In the genomic region with DNA sequence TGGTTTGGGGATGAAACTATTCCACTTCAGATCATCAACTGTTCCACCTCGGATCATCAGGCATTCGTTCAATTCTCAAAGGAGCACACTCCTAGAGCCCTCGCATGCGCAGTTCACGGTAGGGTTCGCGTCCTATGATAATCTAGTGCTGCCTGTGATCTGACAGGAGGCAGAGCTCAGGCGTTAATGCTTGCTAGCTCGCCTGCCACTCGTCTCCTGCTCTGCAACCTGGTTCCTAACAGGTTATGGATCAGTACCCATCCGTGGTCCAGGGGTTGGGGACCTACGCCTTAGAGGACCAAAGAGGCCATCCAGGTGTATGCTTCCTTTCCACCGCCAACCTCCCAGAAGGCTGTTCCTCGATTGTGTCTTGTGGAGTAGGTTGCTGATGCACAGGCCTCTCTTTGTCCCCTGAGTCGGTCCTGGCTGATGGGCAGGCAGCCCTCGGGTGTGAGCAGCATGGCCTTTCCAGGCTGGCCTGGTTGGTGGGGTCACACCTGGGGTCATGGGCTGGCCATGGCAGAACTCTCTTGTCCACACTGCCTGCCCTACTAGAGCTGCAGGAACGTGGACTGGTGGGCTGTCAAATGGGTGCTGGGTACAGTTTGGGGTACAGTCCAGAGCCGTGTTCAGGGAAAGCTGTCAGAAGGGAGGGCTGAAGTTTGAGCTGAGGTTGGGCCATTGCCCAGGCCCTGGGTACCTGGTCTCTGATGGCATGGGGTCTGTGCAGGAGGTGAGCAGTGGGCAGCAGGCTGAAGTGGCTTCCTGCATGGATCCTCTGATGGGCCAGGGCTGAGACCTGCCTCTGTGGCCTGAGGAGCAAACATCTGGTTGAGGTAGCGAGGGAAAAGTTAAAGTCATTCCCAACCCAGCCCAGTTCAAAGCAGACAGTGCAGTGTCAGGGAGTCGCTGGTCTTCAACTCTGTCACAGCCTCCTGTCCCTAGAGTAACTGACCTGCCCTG, we compare ENCODE assay signal across 13 cellular contexts. TPM values are rescaled to one million over a fixed set of nuclear protein-coding genes. Genes with fewer than 3 reads are reported as not detected.
DNase-seq lines count a peak whose midpoint lies in the region; ATAC-seq, FAIRE-seq and TF ChIP-seq lines count a peak whose summit lies in the region.
"Had no signal": no experiment of that assay in that cellular context is flagged by ENCODE, and none has a peak within 500 bp of the region (broad histone marks: within the 10 kb centered on the region; RNA-seq: fewer than 3 reads in every experiment).

No MANE protein-coding gene starts in this region.

- CTCF ChIA-PET in A673 (lab: Charles Lee), result no interaction called here
- CTCF ChIA-PET in K562 (lab: Yijun Ruan, JAX; ENCODE audit: low intra/inter-chr PET ratio), result no interaction called here

- no peaks in the 10 kb centered on the region for H3K9me1 ChIP-seq in K562 (ENCODE audit: control insufficient read depth, insufficient read depth, low read length)

- H3K27me3 ChIP-seq in A673 (replicated peaks; ENCODE audit: insufficient read depth, low read depth, low read length, poor library complexity), result no peaks in the 10 kb centered on the region
- H3K27me3 ChIP-seq in K562 (ENCODE audit: control insufficient read depth in 2 of 2, insufficient read depth in 2 of 2, low read length in 2 of 2), result peaks cover 5 to 67% of the 10 kb centered on the region in 2 experiments; a peak in 3 of 5 replicates
- H3K27me3 ChIP-seq in mesenchymal stem cell (ENCODE audit: control insufficient read depth in 1 of 2, insufficient read depth in 1 of 2, low read length in 2 of 2), result peaks cover 0 to 3% of the 10 kb centered on the region in 2 experiments
- H3K27me3 ChIP-seq in gastrocnemius medialis, result no peaks in the 10 kb centered on the region

- TF ChIP-seq CTCF in A673 (conservative IDR thresholded peaks at IDR 0.05; ENCODE audit: low read depth, low read length) (no peak), K562 (IDR thresholded peaks at IDR 0.05 in 2 of 3, conservative IDR thresholded peaks at IDR 0.05 in 1 of 3; ENCODE audit: insufficient read depth in 2 of 3, low read depth in 1 of 3, low read length in 3 of 3) (no peak), gastrocnemius medialis (IDR thresholded peaks at IDR 0.05 in 4 of 5, conservative IDR thresholded peaks at IDR 0.05 in 1 of 5) (no peak)

- DNase-seq in A673 (ENCODE audit: low spot score) (no peak), K562 (ENCODE audit: extremely low read depth in 1 of 4, low spot score in 3 of 4) (no peak), mesenchymal stem cell (no peak), gastrocnemius medialis (no peak), COLO829 (ENCODE audit: low spot score) (no peak), SK-N-DZ (ENCODE audit: low spot score) (no peak)
- DNase-seq: activated CD8-positive, alpha-beta T cell treated with anti-CD3 and anti-CD28 coated beads for 36 hours; activated naive CD4-positive, alpha-beta T cell; NCI-H2081; NCI-H69; SHP77 treated with DMSO at 0.1 percent for 48 hours had no signal

- no peak overlapping the region for H2BK120ac ChIP-seq in mesenchymal stem cell (ENCODE audit: low read depth, low read length)

- H3K4me1 ChIP-seq in A673 (ENCODE audit: insufficient read depth, low read length, poor library complexity, severe bottlenecking), result peaks cover 7% of the 10 kb centered on the region
- H3K4me1 ChIP-seq in K562 (replicated peaks in 1 of 2; ENCODE audit: control insufficient read depth in 2 of 2, insufficient read depth in 2 of 2, low read length in 2 of 2), result peaks cover 0 to 10% of the 10 kb centered on the region in 2 experiments; a peak in 2 of 5 replicates
- peaks cover 22% of the 10 kb centered on the region for H3K4me1 ChIP-seq in mesenchymal stem cell (ENCODE audit: control insufficient read depth, insufficient read depth, low read depth, low read length)
- H3K4me1 ChIP-seq in gastrocnemius medialis, result peaks cover 28 to 40% of the 10 kb centered on the region in 2 donors

- H4K20me1 ChIP-seq in K562 (replicated peaks; ENCODE audit: control insufficient read depth, insufficient read depth, low read length), result no peaks in the 10 kb centered on the region

- H3K9me3 ChIP-seq in A673 (ENCODE audit: low read depth, low read length, poor library complexity, severe bottlenecking) (no peaks in the 10 kb centered on the region), K562 (replicated peaks; ENCODE audit: control insufficient read depth, insufficient read depth, low read depth, low read length) (no peaks in the 10 kb centered on the region), mesenchymal stem cell (ENCODE audit: control insufficient read depth, low read length) (no peaks in the 10 kb centered on the region), gastrocnemius medialis (no peaks in the 10 kb centered on the region)

- peak overlapping the region in 1 of 2 experiments; percentile 33 for H2BK12ac ChIP-seq in mesenchymal stem cell (ENCODE audit: low read length in 2 of 2)

- intact Hi-C loops in A673 (cut with micrococcal nuclease; ENCODE audit: unreplicated experiment) (no loop called here), K562 (cut with micrococcal nuclease) (no loop called here), gastrocnemius medialis (cut with DNase I; ENCODE audit: low total_unique reads) (no loop called here)

- H2BK15ac ChIP-seq in mesenchymal stem cell (ENCODE audit: low read depth, poor library complexity, severe bottlenecking), result no peak overlapping the region

- no peaks in the 10 kb centered on the region for H3K79me2 ChIP-seq in K562 (ENCODE audit: control insufficient read depth, insufficient read depth, low read length)

- no peak for FAIRE-seq in K562 (lab: Jason Lieb, UNC)

- H3K27ac ChIP-seq in A673 (ENCODE audit: low read depth, low read length, poor library complexity, severe bottlenecking), result peak overlapping the region; percentile 35
- no peak overlapping the region for H3K27ac ChIP-seq in K562 (ENCODE audit: extremely low read depth, low read depth, low read length)
- no peak overlapping the region for H3K27ac ChIP-seq in mesenchymal stem cell (ENCODE audit: low read length, poor library complexity, severe bottlenecking)
- H3K27ac ChIP-seq in gastrocnemius medialis, result peak overlapping the region in 3 of 4 donors; percentile 8 to 33 (median 19)

- H3K36me3 ChIP-seq in A673 (ENCODE audit: insufficient read depth, low read length, poor library complexity, severe bottlenecking), result no peaks in the 10 kb centered on the region
- H3K36me3 ChIP-seq in K562 (ENCODE audit: control insufficient read depth, insufficient read depth, low read length), result no peaks in the 10 kb centered on the region
- H3K36me3 ChIP-seq in mesenchymal stem cell (ENCODE audit: control insufficient read depth in 1 of 2, insufficient read depth in 2 of 2, low read depth in 1 of 2, low read length in 2 of 2), result peaks cover 0 to 9% of the 10 kb centered on the region in 2 experiments
- no peaks in the 10 kb centered on the region for H3K36me3 ChIP-seq in gastrocnemius medialis

- H3K79me1 ChIP-seq in mesenchymal stem cell (replicated peaks; ENCODE audit: low read length, poor library complexity, severe bottlenecking), result peaks cover 79% of the 10 kb centered on the region

- peak overlapping the region; percentile 40 to 82 for H3K18ac ChIP-seq in mesenchymal stem cell (ENCODE audit: low read depth in 1 of 2, low read length in 2 of 2)

- 12% methylated on average over 18 of the region's 20 CpGs for WGBS in K562 (ENCODE audit: insufficient coverage, low coverage, missing lambda C conversion rate)
- 90% methylated on average over 20 of the region's 20 CpGs for WGBS in mesenchymal stem cell

- H3K4me3 ChIP-seq in A673 (ENCODE audit: low read depth, low read length, poor library complexity, severe bottlenecking) (no peak overlapping the region), K562 (no peak overlapping the region), mesenchymal stem cell (ENCODE audit: insufficient read depth in 1 of 2, low read depth in 1 of 2, low read length in 2 of 2) (no peak overlapping the region), gastrocnemius medialis (no peak overlapping the region)

- no peak overlapping the region for H3K4me2 ChIP-seq in K562 (ENCODE audit: insufficient read depth, low read length)
- no peak overlapping the region for H3K4me2 ChIP-seq in mesenchymal stem cell (ENCODE audit: low read length, poor library complexity, severe bottlenecking)

- POLR2A ChIA-PET in A673 (lab: Charles Lee; ENCODE audit: low non-redundant PET) (no interaction called here), K562 (lab: Yijun Ruan, JAX) (interaction anchor here (1.1 kb wide), 1 partner anchor 363 kb away, joined by 4 read pairs; no protein-coding TSS in a partner anchor)

- H2BK5ac ChIP-seq in mesenchymal stem cell (ENCODE audit: low read depth, low read length, poor library complexity, severe bottlenecking), result no peak overlapping the region

- TF ChIP-seq EP300 in K562 (IDR thresholded peaks at IDR 0.05; ENCODE audit: low read length), result no peak

- H2AK5ac ChIP-seq in mesenchymal stem cell (ENCODE audit: low read length, severe bottlenecking), result peak overlapping the region; percentile 24

- no TSS peak for BruUV-seq in A673 (replicated peaks; lab: Mats Ljungman, UMichigan)
- BruUV-seq in K562 (replicated peaks; lab: Mats Ljungman, UMichigan), result no TSS peak

- H4K91ac ChIP-seq in mesenchymal stem cell (ENCODE audit: low read length), result peak overlapping the region; percentile 21

- TF ChIP-seq POLR2A in K562 (conservative IDR thresholded peaks at IDR 0.05), result no peak
- no peak for TF ChIP-seq POLR2A in gastrocnemius medialis (IDR thresholded peaks at IDR 0.05)

- peak overlapping the region; percentile 63 for H4K8ac ChIP-seq in mesenchymal stem cell (ENCODE audit: low read length)

- H3K9ac ChIP-seq in K562 (ENCODE audit: insufficient read depth in 1 of 2, low read depth in 2 of 2, low read length in 2 of 2), result 0 out of 4 replicates have a peak overlapping the region, but pooled peaks of 1 of the 2 experiments have one; percentile 20
- H3K9ac ChIP-seq in mesenchymal stem cell (ENCODE audit: low read length), result no peak overlapping the region

- peak overlapping the region in 1 of 2 experiments; percentile 5 for H3K14ac ChIP-seq in mesenchymal stem cell (ENCODE audit: low read length in 2 of 2)

- no peak for TF ChIP-seq RAD21 in K562 (CRISPR knock-in tag; conservative IDR thresholded peaks at IDR 0.05 in 1 of 2, IDR thresholded peaks at IDR 0.05 in 1 of 2)

- peak overlapping the region in 1 of 2 experiments; percentile 83 for H3K4ac ChIP-seq in mesenchymal stem cell (ENCODE audit: low read depth in 1 of 2, low read length in 2 of 2)

- H2AFZ ChIP-seq in K562 (ENCODE audit: low read depth, low read length) (no peak overlapping the region), mesenchymal stem cell (ENCODE audit: low read depth, low read length) (peak overlapping the region; percentile 48)

- ATAC-seq in K562 (no peak; the same call in 2 of the 3 replicates), gastrocnemius medialis (no peak), GM21367 (IDR thresholded peaks at IDR 0.05; ENCODE audit: unreplicated experiment) (no peak), GM18520 (IDR thresholded peaks at IDR 0.05; ENCODE audit: unreplicated experiment) (no peak)
- ATAC-seq: activated CD8-positive, alpha-beta T cell treated with anti-CD3 and anti-CD28 coated beads for 36 hours had no signal

- H3K23ac ChIP-seq in mesenchymal stem cell (ENCODE audit: low read length in 2 of 2), result peak overlapping the region in 1 of 2 experiments; percentile 46

- in situ Hi-C loops in K562 (cut with MboI), result no loop called here
- in situ Hi-C loops in gastrocnemius medialis (cut with MboI; ENCODE audit: low sequenced_read_pairs in 4 of 4), result no loop called here

RNA-seq across cellular contexts. Expression of a gene that starts 11.1 kb away (rescaled TPM):
- 12.6 and 15.4 TPM in 2 replicates for total RNA-seq in A673 (2021)
- 0.37 and 0.69 TPM in 2 replicates for total RNA-seq in K562 (2011; cell fraction: chromatin; rRNA removed; ENCODE audit: low replicate concordance)
- total RNA-seq in K562 (2011; cell fraction: nucleolus; rRNA removed), result 0.39 and 0.67 TPM in 2 replicates
- total RNA-seq in K562 (2011; cell fraction: nucleoplasm; rRNA removed), result 0.88 and 1.1 TPM in 2 replicates
- 0.14 and 0.41 TPM in 2 replicates for total RNA-seq in K562 (2014; rRNA removed)
- 0.13 and 0.22 TPM in 2 replicates for total RNA-seq in K562 (2014; rRNA removed; fragmentation: Illumina TruSeq; extraction: Trizol)
- 0.36 and 0.53 TPM in 2 replicates for total RNA-seq in K562 (2015; rRNA removed; fragmentation: Illumina TruSeq; extraction: Trizol)
- 0.78 and 1.1 TPM in 2 replicates for total RNA-seq in K562 (2021)
- polyA plus RNA-seq in K562 (2011; rRNA removed), result 0.29 and 0.50 TPM in 2 replicates
- polyA plus RNA-seq in K562 (2011; cell fraction: cytosol; rRNA removed), result 0.32 and 0.70 TPM in 2 replicates
- polyA plus RNA-seq in K562 (2011; cell fraction: nucleus; rRNA removed), result 0.93 and 1.3 TPM in 2 replicates
- polyA plus RNA-seq in K562 (2012), result 0.55 and 0.82 TPM in 2 replicates
- 0.57 and 0.74 TPM in 2 replicates for polyA plus RNA-seq in K562 (2014; fragmentation: Illumina TruSeq; extraction: Trizol)
- polyA plus RNA-seq in K562 (2014; fragmentation: Nextera tagmentation; extraction: Ambion mirVana), result under 1 TPM; 0.01 to 0.03 TPM
- 0.23 and 0.38 TPM in 2 replicates for polyA plus RNA-seq in K562 (2014; rRNA removed)
- 0.39 and 0.81 TPM in 2 replicates for polyA minus RNA-seq in K562 (2011; rRNA and poly(A)+ RNA removed)
- polyA minus RNA-seq in K562 (2011; cell fraction: cytosol; rRNA and poly(A)+ RNA removed), result 0.48 and 1.5 TPM in 2 replicates
- 0.40 and 1.00 TPM in 2 replicates for polyA minus RNA-seq in K562 (2011; cell fraction: nucleus; rRNA and poly(A)+ RNA removed)
- polyA plus RNA-seq in mesenchymal stem cell (2013, experiment 1 of 2), result 4.6 TPM
- polyA plus RNA-seq in mesenchymal stem cell (2013, experiment 2 of 2), result 5.2 TPM
- 10 to 100 TPM in 2 of 4 donors, 1 to 10 TPM in 2; 5.0 to 15.4 (median 9.5) TPM for total RNA-seq in gastrocnemius medialis
- 0.31 TPM in 2 replicates for polyA plus RNA-seq in SK-N-DZ (2014; cell fraction: cytosol; rRNA removed)
- polyA plus RNA-seq in SK-N-DZ (2014; cell fraction: nucleus; rRNA removed), result 1.1 and 1.5 TPM in 2 replicates

Comparison
In these comparisons a context has a peak if more than half of its experiments do, and no peak if none do; other contexts are left out.
1. H3K27ac ChIP-seq: peak in A673 (single experiment) and gastrocnemius medialis (3 of 4); none in K562 (single experiment) and mesenchymal stem cell (single experiment).